Comparison of ENCODE assay signal across 1 cellular context in the genomic region with DNA sequence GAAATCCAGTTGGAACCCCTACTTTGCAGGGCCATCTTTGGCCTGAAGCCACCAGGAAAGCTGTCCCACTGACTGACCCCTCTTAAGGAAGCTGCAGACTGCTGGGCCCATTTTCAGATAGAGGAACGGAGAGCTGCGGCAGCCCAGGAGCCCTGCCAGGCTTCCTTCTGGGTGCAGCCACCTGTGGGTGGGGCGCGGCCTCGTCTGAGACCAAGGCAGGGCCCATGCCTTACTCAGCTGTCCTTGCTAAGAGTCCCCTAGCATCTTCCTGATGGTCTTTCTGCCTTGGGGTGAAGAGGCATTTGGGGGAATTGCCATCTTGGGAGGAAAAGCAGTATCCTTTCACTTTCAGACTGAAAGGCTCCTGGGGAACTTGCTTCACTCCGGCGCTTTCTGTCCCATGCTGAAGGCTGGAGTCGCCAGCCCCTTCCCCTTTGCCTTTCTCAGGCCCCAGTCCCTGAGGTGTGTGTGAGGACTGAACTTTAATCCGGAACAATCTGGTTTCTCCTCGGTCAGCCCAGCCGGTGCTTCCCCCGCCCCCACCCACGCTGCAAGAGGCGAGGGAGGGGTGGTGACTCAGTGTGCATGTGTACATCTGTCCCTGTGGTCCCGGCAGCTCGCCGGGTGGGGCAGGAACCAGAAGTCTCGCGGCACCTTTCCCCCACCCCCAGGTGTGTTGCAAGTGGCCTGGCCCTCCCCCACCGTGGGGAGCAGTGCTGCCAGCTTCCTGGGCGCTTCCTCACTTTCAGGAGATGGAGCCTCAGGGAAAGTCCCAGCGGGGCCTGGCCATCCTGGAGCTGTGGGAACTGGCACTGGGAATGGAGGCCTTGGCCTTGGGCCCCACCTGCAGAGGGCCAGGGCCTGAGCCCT.
TF ChIP-seq lines count a peak whose summit lies in the region.

No MANE protein-coding gene starts in this region.

TF ChIP-seq in GM12878, 131 proteins besides CTCF, POLR2A, EP300 and RAD21 (continued from another document and continues in another):
- TF ChIP-seq, protein P1, sequence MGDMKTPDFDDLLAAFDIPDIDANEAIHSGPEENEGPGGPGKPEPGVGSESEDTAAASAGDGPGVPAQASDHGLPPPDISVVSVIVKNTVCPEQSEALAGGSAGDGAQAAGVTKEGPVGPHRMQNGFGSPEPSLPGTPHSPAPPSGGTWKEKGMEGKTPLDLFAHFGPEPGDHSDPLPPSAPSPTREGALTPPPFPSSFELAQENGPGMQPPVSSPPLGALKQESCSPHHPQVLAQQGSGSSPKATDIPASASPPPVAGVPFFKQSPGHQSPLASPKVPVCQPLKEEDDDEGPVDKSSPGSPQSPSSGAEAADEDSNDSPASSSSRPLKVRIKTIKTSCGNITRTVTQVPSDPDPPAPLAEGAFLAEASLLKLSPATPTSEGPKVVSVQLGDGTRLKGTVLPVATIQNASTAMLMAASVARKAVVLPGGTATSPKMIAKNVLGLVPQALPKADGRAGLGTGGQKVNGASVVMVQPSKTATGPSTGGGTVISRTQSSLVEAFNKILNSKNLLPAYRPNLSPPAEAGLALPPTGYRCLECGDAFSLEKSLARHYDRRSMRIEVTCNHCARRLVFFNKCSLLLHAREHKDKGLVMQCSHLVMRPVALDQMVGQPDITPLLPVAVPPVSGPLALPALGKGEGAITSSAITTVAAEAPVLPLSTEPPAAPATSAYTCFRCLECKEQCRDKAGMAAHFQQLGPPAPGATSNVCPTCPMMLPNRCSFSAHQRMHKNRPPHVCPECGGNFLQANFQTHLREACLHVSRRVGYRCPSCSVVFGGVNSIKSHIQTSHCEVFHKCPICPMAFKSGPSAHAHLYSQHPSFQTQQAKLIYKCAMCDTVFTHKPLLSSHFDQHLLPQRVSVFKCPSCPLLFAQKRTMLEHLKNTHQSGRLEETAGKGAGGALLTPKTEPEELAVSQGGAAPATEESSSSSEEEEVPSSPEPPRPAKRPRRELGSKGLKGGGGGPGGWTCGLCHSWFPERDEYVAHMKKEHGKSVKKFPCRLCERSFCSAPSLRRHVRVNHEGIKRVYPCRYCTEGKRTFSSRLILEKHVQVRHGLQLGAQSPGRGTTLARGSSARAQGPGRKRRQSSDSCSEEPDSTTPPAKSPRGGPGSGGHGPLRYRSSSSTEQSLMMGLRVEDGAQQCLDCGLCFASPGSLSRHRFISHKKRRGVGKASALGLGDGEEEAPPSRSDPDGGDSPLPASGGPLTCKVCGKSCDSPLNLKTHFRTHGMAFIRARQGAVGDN (IDR thresholded peaks at IDR 0.05): peak; percentile 82
- TF ChIP-seq SMAD1 (IDR thresholded peaks at IDR 0.05; ENCODE audit: low read depth, partially characterized antibody): peak; percentile 36
- no peak for TF ChIP-seq CREB1 (IDR thresholded peaks at IDR 0.05; ENCODE audit: low read depth)
- TF ChIP-seq, protein P2, sequence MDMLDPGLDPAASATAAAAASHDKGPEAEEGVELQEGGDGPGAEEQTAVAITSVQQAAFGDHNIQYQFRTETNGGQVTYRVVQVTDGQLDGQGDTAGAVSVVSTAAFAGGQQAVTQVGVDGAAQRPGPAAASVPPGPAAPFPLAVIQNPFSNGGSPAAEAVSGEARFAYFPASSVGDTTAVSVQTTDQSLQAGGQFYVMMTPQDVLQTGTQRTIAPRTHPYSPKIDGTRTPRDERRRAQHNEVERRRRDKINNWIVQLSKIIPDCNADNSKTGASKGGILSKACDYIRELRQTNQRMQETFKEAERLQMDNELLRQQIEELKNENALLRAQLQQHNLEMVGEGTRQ (IDR thresholded peaks at IDR 0.05; ENCODE audit: borderline replicate concordance, low read depth, low read length): no peak
- no peak for TF ChIP-seq CBX5 (IDR thresholded peaks at IDR 0.05; ENCODE audit: low read depth)
- no peak; the same call in 1 of the 2 replicates for TF ChIP-seq ZNF207 (IDR thresholded peaks at IDR 0.05; ENCODE audit: borderline replicate concordance)
- peak; percentile 43; the same call in 1 of the 2 replicates for TF ChIP-seq DPF2 (IDR thresholded peaks at IDR 0.05)
- TF ChIP-seq, protein P3, sequence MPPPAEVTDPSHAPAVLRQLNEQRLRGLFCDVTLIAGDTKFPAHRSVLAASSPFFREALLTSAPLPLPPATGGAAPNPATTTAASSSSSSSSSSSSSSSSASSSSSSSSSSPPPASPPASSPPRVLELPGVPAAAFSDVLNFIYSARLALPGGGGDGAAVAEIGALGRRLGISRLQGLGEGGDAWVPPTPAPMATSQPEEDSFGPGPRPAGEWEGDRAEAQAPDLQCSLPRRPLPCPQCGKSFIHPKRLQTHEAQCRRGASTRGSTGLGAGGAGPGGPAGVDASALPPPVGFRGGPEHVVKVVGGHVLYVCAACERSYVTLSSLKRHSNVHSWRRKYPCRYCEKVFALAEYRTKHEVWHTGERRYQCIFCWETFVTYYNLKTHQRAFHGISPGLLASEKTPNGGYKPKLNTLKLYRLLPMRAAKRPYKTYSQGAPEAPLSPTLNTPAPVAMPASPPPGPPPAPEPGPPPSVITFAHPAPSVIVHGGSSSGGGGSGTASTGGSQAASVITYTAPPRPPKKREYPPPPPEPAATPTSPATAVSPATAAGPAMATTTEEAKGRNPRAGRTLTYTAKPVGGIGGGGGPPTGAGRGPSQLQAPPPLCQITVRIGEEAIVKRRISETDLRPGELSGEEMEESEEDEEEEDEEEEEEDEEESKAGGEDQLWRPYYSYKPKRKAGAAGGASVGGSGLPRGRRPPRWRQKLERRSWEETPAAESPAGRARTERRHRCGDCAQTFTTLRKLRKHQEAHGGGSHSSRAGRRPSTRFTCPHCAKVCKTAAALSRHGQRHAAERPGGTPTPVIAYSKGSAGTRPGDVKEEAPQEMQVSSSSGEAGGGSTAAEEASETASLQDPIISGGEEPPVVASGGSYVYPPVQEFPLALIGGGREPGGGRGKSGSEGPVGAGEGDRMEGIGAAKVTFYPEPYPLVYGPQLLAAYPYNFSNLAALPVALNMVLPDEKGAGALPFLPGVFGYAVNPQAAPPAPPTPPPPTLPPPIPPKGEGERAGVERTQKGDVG (CRISPR knock-in tag; IDR thresholded peaks at IDR 0.05): no peak
- peak; percentile 86 for TF ChIP-seq MXI1 (IDR thresholded peaks at IDR 0.05; ENCODE audit: low read depth, low read length)
- no peak for TF ChIP-seq ZZZ3 (IDR thresholded peaks at IDR 0.05; ENCODE audit: control insufficient read depth, insufficient read length, low read depth)
- TF ChIP-seq NRF1 (conservative IDR thresholded peaks at IDR 0.05; ENCODE audit: low read depth, low read length): no peak
- TF ChIP-seq FOS (IDR thresholded peaks at IDR 0.05; ENCODE audit: borderline replicate concordance, extremely low read depth, insufficient read length): no peak
- no peak for TF ChIP-seq SUPT20H (IDR thresholded peaks at IDR 0.05; ENCODE audit: borderline replicate concordance, control insufficient read depth, low read depth, low read length)
- TF ChIP-seq IKZF1 (conservative IDR thresholded peaks at IDR 0.05): peak; percentile 63
- TF ChIP-seq MTA2 (IDR thresholded peaks at IDR 0.05; ENCODE audit: low read depth): no peak
- TF ChIP-seq HDAC6 (IDR thresholded peaks at IDR 0.05; ENCODE audit: unreplicated experiment): no peak
- no peak for TF ChIP-seq SRF (IDR thresholded peaks at IDR 0.05; ENCODE audit: low read depth in 2 of 2, low read length in 2 of 2)
- TF ChIP-seq IKZF2 (IDR thresholded peaks at IDR 0.05): peak in 1 of 2 experiments; percentile 47; a peak in 1 of 4 replicates
- peak; percentile 48; the same call in 1 of the 2 replicates for TF ChIP-seq ATF7 (IDR thresholded peaks at IDR 0.05; ENCODE audit: low read depth)
- TF ChIP-seq CHD2 (IDR thresholded peaks at IDR 0.05; ENCODE audit: borderline replicate concordance, low read depth, low read length): peak; percentile 86; the same call in 1 of the 2 replicates
- TF ChIP-seq SREBF1 (IDR thresholded peaks at IDR 0.05; ENCODE audit: low read length): no peak
- TF ChIP-seq, protein P4, sequence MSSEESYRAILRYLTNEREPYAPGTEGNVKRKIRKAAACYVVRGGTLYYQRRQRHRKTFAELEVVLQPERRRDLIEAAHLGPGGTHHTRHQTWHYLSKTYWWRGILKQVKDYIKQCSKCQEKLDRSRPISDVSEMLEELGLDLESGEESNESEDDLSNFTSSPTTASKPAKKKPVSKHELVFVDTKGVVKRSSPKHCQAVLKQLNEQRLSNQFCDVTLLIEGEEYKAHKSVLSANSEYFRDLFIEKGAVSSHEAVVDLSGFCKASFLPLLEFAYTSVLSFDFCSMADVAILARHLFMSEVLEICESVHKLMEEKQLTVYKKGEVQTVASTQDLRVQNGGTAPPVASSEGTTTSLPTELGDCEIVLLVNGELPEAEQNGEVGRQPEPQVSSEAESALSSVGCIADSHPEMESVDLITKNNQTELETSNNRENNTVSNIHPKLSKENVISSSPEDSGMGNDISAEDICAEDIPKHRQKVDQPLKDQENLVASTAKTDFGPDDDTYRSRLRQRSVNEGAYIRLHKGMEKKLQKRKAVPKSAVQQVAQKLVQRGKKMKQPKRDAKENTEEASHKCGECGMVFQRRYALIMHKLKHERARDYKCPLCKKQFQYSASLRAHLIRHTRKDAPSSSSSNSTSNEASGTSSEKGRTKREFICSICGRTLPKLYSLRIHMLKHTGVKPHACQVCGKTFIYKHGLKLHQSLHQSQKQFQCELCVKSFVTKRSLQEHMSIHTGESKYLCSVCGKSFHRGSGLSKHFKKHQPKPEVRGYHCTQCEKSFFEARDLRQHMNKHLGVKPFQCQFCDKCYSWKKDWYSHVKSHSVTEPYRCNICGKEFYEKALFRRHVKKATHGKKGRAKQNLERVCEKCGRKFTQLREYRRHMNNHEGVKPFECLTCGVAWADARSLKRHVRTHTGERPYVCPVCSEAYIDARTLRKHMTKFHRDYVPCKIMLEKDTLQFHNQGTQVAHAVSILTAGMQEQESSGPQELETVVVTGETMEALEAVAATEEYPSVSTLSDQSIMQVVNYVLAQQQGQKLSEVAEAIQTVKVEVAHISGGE (CRISPR knock-in tag; IDR thresholded peaks at IDR 0.05): no peak
- TF ChIP-seq, protein P5, sequence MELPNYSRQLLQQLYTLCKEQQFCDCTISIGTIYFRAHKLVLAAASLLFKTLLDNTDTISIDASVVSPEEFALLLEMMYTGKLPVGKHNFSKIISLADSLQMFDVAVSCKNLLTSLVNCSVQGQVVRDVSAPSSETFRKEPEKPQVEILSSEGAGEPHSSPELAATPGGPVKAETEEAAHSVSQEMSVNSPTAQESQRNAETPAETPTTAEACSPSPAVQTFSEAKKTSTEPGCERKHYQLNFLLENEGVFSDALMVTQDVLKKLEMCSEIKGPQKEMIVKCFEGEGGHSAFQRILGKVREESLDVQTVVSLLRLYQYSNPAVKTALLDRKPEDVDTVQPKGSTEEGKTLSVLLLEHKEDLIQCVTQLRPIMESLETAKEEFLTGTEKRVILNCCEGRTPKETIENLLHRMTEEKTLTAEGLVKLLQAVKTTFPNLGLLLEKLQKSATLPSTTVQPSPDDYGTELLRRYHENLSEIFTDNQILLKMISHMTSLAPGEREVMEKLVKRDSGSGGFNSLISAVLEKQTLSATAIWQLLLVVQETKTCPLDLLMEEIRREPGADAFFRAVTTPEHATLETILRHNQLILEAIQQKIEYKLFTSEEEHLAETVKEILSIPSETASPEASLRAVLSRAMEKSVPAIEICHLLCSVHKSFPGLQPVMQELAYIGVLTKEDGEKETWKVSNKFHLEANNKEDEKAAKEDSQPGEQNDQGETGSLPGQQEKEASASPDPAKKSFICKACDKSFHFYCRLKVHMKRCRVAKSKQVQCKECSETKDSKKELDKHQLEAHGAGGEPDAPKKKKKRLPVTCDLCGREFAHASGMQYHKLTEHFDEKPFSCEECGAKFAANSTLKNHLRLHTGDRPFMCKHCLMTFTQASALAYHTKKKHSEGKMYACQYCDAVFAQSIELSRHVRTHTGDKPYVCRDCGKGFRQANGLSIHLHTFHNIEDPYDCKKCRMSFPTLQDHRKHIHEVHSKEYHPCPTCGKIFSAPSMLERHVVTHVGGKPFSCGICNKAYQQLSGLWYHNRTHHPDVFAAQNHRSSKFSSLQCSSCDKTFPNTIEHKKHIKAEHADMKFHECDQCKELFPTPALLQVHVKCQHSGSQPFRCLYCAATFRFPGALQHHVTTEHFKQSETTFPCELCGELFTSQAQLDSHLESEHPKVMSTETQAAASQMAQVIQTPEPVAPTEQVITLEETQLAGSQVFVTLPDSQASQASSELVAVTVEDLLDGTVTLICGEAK (IDR thresholded peaks at IDR 0.05; ENCODE audit: borderline replicate concordance): no peak
- TF ChIP-seq TCF7 (IDR thresholded peaks at IDR 0.05; ENCODE audit: borderline replicate concordance): no peak
- TF ChIP-seq, protein P6, sequence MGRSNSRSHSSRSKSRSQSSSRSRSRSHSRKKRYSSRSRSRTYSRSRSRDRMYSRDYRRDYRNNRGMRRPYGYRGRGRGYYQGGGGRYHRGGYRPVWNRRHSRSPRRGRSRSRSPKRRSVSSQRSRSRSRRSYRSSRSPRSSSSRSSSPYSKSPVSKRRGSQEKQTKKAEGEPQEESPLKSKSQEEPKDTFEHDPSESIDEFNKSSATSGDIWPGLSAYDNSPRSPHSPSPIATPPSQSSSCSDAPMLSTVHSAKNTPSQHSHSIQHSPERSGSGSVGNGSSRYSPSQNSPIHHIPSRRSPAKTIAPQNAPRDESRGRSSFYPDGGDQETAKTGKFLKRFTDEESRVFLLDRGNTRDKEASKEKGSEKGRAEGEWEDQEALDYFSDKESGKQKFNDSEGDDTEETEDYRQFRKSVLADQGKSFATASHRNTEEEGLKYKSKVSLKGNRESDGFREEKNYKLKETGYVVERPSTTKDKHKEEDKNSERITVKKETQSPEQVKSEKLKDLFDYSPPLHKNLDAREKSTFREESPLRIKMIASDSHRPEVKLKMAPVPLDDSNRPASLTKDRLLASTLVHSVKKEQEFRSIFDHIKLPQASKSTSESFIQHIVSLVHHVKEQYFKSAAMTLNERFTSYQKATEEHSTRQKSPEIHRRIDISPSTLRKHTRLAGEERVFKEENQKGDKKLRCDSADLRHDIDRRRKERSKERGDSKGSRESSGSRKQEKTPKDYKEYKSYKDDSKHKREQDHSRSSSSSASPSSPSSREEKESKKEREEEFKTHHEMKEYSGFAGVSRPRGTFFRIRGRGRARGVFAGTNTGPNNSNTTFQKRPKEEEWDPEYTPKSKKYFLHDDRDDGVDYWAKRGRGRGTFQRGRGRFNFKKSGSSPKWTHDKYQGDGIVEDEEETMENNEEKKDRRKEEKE (IDR thresholded peaks at IDR 0.05): no peak
- no peak for TF ChIP-seq BCL11A (IDR thresholded peaks at IDR 0.05; ENCODE audit: low read depth, low read length)
- 0 out of 2 replicates have a peak, but pooled peaks have one; percentile 76 for TF ChIP-seq HDGF (IDR thresholded peaks at IDR 0.05)
- TF ChIP-seq, protein P7, sequence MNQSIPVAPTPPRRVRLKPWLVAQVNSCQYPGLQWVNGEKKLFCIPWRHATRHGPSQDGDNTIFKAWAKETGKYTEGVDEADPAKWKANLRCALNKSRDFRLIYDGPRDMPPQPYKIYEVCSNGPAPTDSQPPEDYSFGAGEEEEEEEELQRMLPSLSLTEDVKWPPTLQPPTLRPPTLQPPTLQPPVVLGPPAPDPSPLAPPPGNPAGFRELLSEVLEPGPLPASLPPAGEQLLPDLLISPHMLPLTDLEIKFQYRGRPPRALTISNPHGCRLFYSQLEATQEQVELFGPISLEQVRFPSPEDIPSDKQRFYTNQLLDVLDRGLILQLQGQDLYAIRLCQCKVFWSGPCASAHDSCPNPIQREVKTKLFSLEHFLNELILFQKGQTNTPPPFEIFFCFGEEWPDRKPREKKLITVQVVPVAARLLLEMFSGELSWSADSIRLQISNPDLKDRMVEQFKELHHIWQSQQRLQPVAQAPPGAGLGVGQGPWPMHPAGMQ (IDR thresholded peaks at IDR 0.05; ENCODE audit: borderline replicate concordance): no peak
